Comparison of ENCODE assay signal across 9 cellular contexts in the genomic region with DNA sequence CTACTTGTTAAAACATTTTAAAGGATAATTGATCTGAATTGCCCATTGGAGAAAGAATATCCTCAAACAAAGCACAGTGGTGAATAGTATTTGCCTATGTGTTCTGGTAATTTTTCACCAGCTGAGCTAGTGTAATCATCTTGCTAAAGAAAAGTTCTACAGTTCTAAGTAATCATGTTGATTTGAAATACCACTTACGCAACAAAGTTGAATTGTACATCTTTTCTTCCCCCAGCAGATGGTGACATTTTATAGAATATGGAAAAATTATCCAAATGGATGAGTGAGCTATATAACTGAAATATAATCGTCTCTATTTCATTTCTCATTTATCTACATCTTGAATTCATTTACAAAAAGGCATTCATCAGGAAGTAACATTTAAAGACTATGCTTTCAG. TPM values are rescaled to one million over a fixed set of nuclear protein-coding genes. Genes with fewer than 3 reads are reported as not detected.
DNase-seq lines count a peak whose midpoint lies in the region; ATAC-seq and TF ChIP-seq lines count a peak whose summit lies in the region.
"Had no signal": no experiment of that assay in that cellular context is flagged by ENCODE, and none has a peak within 500 bp of the region (broad histone marks: within the 10 kb centered on the region; RNA-seq: fewer than 3 reads in every experiment).

No MANE protein-coding gene starts in this region.

- no peaks in the 10 kb centered on the region for H3K27me3 Mint-ChIP-seq in CD4-positive, alpha-beta T cell

- no peaks in the 10 kb centered on the region for H3K36me3 Mint-ChIP-seq in CD4-positive, alpha-beta T cell (ENCODE audit: low read depth)

- no peaks in the 10 kb centered on the region for H4K20me1 ChIP-seq in IMR-90 (ENCODE audit: insufficient read depth, low read length)

- ATAC-seq in CD4-positive, alpha-beta T cell (ENCODE audit: poor library complexity) = no peak
- ATAC-seq in IMR-90 (ENCODE audit: low read depth) (peak; percentile 34; the same call in 1 of the 2 replicates), right lobe of liver (peak; percentile 61 to 81 (median 75)), GM18873 (IDR thresholded peaks at IDR 0.05; ENCODE audit: low FRiP score, unreplicated experiment) (no peak)

- H3K27ac ChIP-seq in CD4-positive, alpha-beta T cell (ENCODE audit: low read depth, low read length) = no peak overlapping the region
- H3K27ac ChIP-seq in IMR-90 (ENCODE audit: insufficient read depth, low read length) = no peak overlapping the region
- peak overlapping the region in 1 of 3 donors; percentile 30 for H3K27ac ChIP-seq in right lobe of liver

- H3K4me1 ChIP-seq in IMR-90 (ENCODE audit: control insufficient read depth, insufficient read depth, low read length) (no peaks in the 10 kb centered on the region), adipocyte (ENCODE audit: control insufficient read depth, insufficient read depth, low read length) (no peaks in the 10 kb centered on the region), right lobe of liver (no peaks in the 10 kb centered on the region)

- peaks cover 4% of the 10 kb centered on the region for H3K4me1 Mint-ChIP-seq in CD4-positive, alpha-beta T cell (ENCODE audit: low read depth)

- peaks cover 4 to 6% of the 10 kb centered on the region in 2 experiments; a peak in 2 of 4 replicates for H3K79me1 ChIP-seq in IMR-90 (ENCODE audit: low read depth in 1 of 2, low read length in 2 of 2)

- no peak for DNase-seq in CD4-positive, alpha-beta T cell
- DNase-seq in IMR-90 (peak; percentile 58), adipocyte (ENCODE audit: low read depth) (peak; percentile 81), right lobe of liver (no peak), lower leg skin (ENCODE audit: low spot score in 2 of 2) (no peak), cerebellum (ENCODE audit: low spot score) (no peak)
- no peak for DNase-seq in activated CD4-positive, alpha-beta T cell treated with anti-CD3 and anti-CD28 coated beads for 4 hours
- DNase-seq: naive B cell had no signal

- no peak overlapping the region for H4K5ac ChIP-seq in IMR-90 (ENCODE audit: low read depth, low read length)

- no peak overlapping the region for H2BK120ac ChIP-seq in IMR-90 (ENCODE audit: low read depth, low read length)

- H3K4me2 ChIP-seq in IMR-90 (ENCODE audit: low read depth, low read length) = no peak overlapping the region

- intact Hi-C loops in CD4-positive, alpha-beta T cell (cut with DNase I, micrococcal nuclease) = loop anchor here (1.0 to 10.0 kb wide), 3 partner anchors 87 to 240 kb away; no protein-coding TSS in a partner anchor
- intact Hi-C loops in IMR-90 (cut with micrococcal nuclease) (loop anchor here (1.0 to 10.0 kb wide), 5 partner anchors 88 to 540 kb away; a partner anchor contains a TSS), right lobe of liver (cut with DNase I) (no loop called here), lower leg skin (cut with DNase I; ENCODE audit: low total_unique reads) (no loop called here)

- no peak overlapping the region for H2AK5ac ChIP-seq in IMR-90 (ENCODE audit: low read depth, low read length)

- H3K36me3 ChIP-seq in IMR-90 (ENCODE audit: control insufficient read depth, insufficient read depth, low read length) (no peaks in the 10 kb centered on the region; the same call in 1 of the 2 replicates), adipocyte (ENCODE audit: control insufficient read depth, insufficient read depth, low read length, severe bottlenecking) (no peaks in the 10 kb centered on the region), right lobe of liver (no peaks in the 10 kb centered on the region)

- no peak overlapping the region for H4K8ac ChIP-seq in IMR-90 (ENCODE audit: low read depth in 2 of 2, low read length in 2 of 2)

- H3K4me3 ChIP-seq in IMR-90 (ENCODE audit: insufficient read depth, low read depth, low read length) (no peak overlapping the region), adipocyte (ENCODE audit: low read length) (no peak overlapping the region), right lobe of liver (no peak overlapping the region), lower leg skin (ENCODE audit: low read depth, poor library complexity, severe bottlenecking) (no peak overlapping the region)

- H3K9ac ChIP-seq in IMR-90 (ENCODE audit: low read depth, low read length) (no peak overlapping the region), adipocyte (ENCODE audit: low read length) (no peak overlapping the region)

- H3K27me3 ChIP-seq in CD4-positive, alpha-beta T cell (ENCODE audit: control insufficient read depth, insufficient read depth, low read length) = no peaks in the 10 kb centered on the region
- H3K27me3 ChIP-seq in IMR-90 (ENCODE audit: control insufficient read depth, insufficient read depth, low read length) (no peaks in the 10 kb centered on the region), adipocyte (replicated peaks; ENCODE audit: control insufficient read depth, insufficient read depth, low read length) (no peaks in the 10 kb centered on the region), right lobe of liver (no peaks in the 10 kb centered on the region)

- no TSS peak for BruUV-seq in IMR-90 (replicated peaks; lab: Mats Ljungman, UMichigan)

- no peak overlapping the region for H2BK5ac ChIP-seq in IMR-90 (ENCODE audit: low read depth, low read length, poor library complexity, severe bottlenecking)

- peak; percentile 32 for TF ChIP-seq CTCF in CD4-positive, alpha-beta T cell (IDR thresholded peaks at IDR 0.05)
- TF ChIP-seq CTCF in IMR-90 (conservative IDR thresholded peaks at IDR 0.05; ENCODE audit: low read depth, low read length) (peak; percentile 57), right lobe of liver (IDR thresholded peaks at IDR 0.05) (peak; percentile 41 to 49 (median 44)), lower leg skin (IDR thresholded peaks at IDR 0.05) (no peak)

- H3K9me1 ChIP-seq in IMR-90 (ENCODE audit: insufficient read depth, low read length) = no peaks in the 10 kb centered on the region

- no peaks in the 10 kb centered on the region for H3K9me3 ChIP-seq in CD4-positive, alpha-beta T cell (ENCODE audit: control insufficient read depth, low read length)
- H3K9me3 ChIP-seq in IMR-90 (ENCODE audit: control insufficient read depth, insufficient read depth, low read length) = no peaks in the 10 kb centered on the region
- no peaks in the 10 kb centered on the region for H3K9me3 ChIP-seq in adipocyte (ENCODE audit: control insufficient read depth, low read length)
- H3K9me3 ChIP-seq in right lobe of liver = no peaks in the 10 kb centered on the region

- peak; percentile 62 for TF ChIP-seq RAD21 in IMR-90 (IDR thresholded peaks at IDR 0.05; ENCODE audit: low read length)

- H4K91ac ChIP-seq in IMR-90 (ENCODE audit: insufficient read depth, low read depth, low read length) = no peak overlapping the region

- no peaks in the 10 kb centered on the region for H3K9me3 Mint-ChIP-seq in CD4-positive, alpha-beta T cell

- WGBS in IMR-90 (ENCODE audit: extremely low coverage in 2 of 2, insufficient read length in 1 of 2), 2 experiments = no CpG with 5 or more reads among the region's 2 CpGs
- 12% methylated on average over 2 of the region's 2 CpGs for WGBS in right lobe of liver (ENCODE audit: insufficient coverage, low coverage, low lambda C conversion rate, missing lambda C conversion rate)
- WGBS in lower leg skin, 2 donors = 21 to 52% methylated on average over 2 of the region's 2 CpGs

- H2AK9ac ChIP-seq in IMR-90 (replicated peaks; ENCODE audit: low read depth, low read length, poor library complexity) = no peak overlapping the region

- H3K18ac ChIP-seq in IMR-90 (ENCODE audit: low read depth, low read length) = no peak overlapping the region

- no peak overlapping the region for H3K14ac ChIP-seq in IMR-90 (replicated peaks; ENCODE audit: low read depth, low read length)

- no peak overlapping the region for H2BK15ac ChIP-seq in IMR-90 (ENCODE audit: low read depth, low read length)

- dilution Hi-C loops in IMR-90 (cut with HindIII; ENCODE audit: low sequenced_read_pairs, unreplicated experiment) = no loop called here

- H3K4ac ChIP-seq in IMR-90 (ENCODE audit: low read depth, low read length) = no peak overlapping the region

- POLR2A ChIA-PET in CD4-positive, alpha-beta T cell (lab: Charles Lee) = no interaction called here
- POLR2A ChIA-PET in IMR-90 (lab: Charles Lee; ENCODE audit: unreplicated experiment) = no interaction called here

- CTCF ChIA-PET in CD4-positive, alpha-beta T cell (lab: Charles Lee) = interaction anchor here (0.7 to 2.0 kb wide), 2 partner anchors 87 to 753 kb away, joined by 3 to 8 read pairs; no protein-coding TSS in a partner anchor
- CTCF ChIA-PET in IMR-90 (lab: Yijun Ruan, JAX) = interaction anchor here (0.7 to 0.8 kb wide), 3 partner anchors 58 to 242 kb away, joined by 3 to 11 read pairs (median 3); a partner anchor contains a TSS

- no peak overlapping the region for H3K23ac ChIP-seq in IMR-90 (ENCODE audit: low read depth, low read length)

- in situ Hi-C loops in IMR-90 (cut with MboI; ENCODE audit: low sequenced_read_pairs) = loop anchor here (10.0 kb wide), 1 partner anchor 90 kb away; no protein-coding TSS in a partner anchor

- H3K27ac Mint-ChIP-seq in CD4-positive, alpha-beta T cell = no peak overlapping the region

- no peak overlapping the region for H2AFZ ChIP-seq in IMR-90 (replicated peaks; ENCODE audit: low read length, poor library complexity)

- H2BK20ac ChIP-seq in IMR-90 (ENCODE audit: low read depth, low read length) = no peak overlapping the region

- TF ChIP-seq POLR2A in IMR-90 (IDR thresholded peaks at IDR 0.05; ENCODE audit: low read depth, low read length) = no peak
- TF ChIP-seq POLR2A in right lobe of liver (IDR thresholded peaks at IDR 0.05) = no peak
- no peak for TF ChIP-seq POLR2A in lower leg skin (IDR thresholded peaks at IDR 0.05)

- no peak overlapping the region for H3K56ac ChIP-seq in IMR-90 (ENCODE audit: extremely low read depth, insufficient read depth, low read length)

- H3K4me3 Mint-ChIP-seq in CD4-positive, alpha-beta T cell = no peak overlapping the region
- H3K4me3 Mint-ChIP-seq: naive B cell had no signal

TF ChIP-seq in IMR-90, 13 proteins besides CTCF, POLR2A, EP300 and RAD21 (continues in another document):
- TF ChIP-seq MAZ (IDR thresholded peaks at IDR 0.05; ENCODE audit: borderline replicate concordance, low read depth, low read length) = no peak
- TF ChIP-seq FOS (IDR thresholded peaks at IDR 0.05; ENCODE audit: low read depth, low read length) = no peak

RNA-seq across cellular contexts. Expression of a gene that starts 9.7 kb away (rescaled TPM):
- total RNA-seq in CD4-positive, alpha-beta T cell = 1 to 10 TPM; 1.2 to 1.9 TPM
- total RNA-seq in IMR-90 (2012; rRNA removed) (6.4 and 13.4 TPM in 2 replicates), right lobe of liver (1 to 10 TPM in 5 of 6 experiments, under 1 TPM in 1; 0.86 to 3.1 (median 2.2) TPM), lower leg skin (1 to 10 TPM in 3 of 4 donors, under 1 TPM in 1; 0.76 to 2.3 (median 2.0) TPM), cerebellum (10.1 TPM)
- 1.7 and 2.2 TPM in 2 replicates for polyA plus RNA-seq in IMR-90 (2012; rRNA removed)
- 1.4 and 2.2 TPM in 2 replicates for polyA plus RNA-seq in IMR-90 (2012; cell fraction: cytosol; rRNA removed)
- 5.1 and 8.3 TPM in 2 replicates for polyA plus RNA-seq in IMR-90 (2012; cell fraction: nucleus; rRNA removed; ENCODE audit: low replicate concordance)

RNA-seq across cellular contexts. Expression of a gene that starts 18.6 kb away (rescaled TPM):
- 1 to 10 TPM; 4.0 to 4.6 TPM for total RNA-seq in CD4-positive, alpha-beta T cell
- total RNA-seq in IMR-90 (2012; rRNA removed) (2.9 and 3.3 TPM in 2 replicates), right lobe of liver (1 to 10 TPM; 4.8 to 7.1 (median 5.7) TPM), lower leg skin (10 to 100 TPM; 11.5 to 36.4 (median 19.6) TPM), cerebellum (12.2 TPM)
- 4.8 and 5.5 TPM in 2 replicates for polyA plus RNA-seq in IMR-90 (2012; rRNA removed)
- polyA plus RNA-seq in IMR-90 (2012; cell fraction: cytosol; rRNA removed) = 6.2 and 11.9 TPM in 2 replicates
- 1.9 and 6.5 TPM in 2 replicates for polyA plus RNA-seq in IMR-90 (2012; cell fraction: nucleus; rRNA removed; ENCODE audit: low replicate concordance)

Comparison
In these comparisons a context has a peak if more than half of its experiments do, and no peak if none do; other contexts are left out.
1. ATAC-seq: peak in IMR-90 (single experiment) and right lobe of liver (4 of 4); none in CD4-positive, alpha-beta T cell (single experiment) and GM18873 (single experiment).
2. DNase-seq: peak in IMR-90 (single experiment) and adipocyte (single experiment); none in CD4-positive, alpha-beta T cell (0 of 10), right lobe of liver (0 of 3), activated CD4-positive, alpha-beta T cell treated with anti-CD3 and anti-CD28 coated beads for 4 hours (0 of 2), lower leg skin (0 of 2) and cerebellum (single experiment).
3. CTCF ChIP-seq: peak in CD4-positive, alpha-beta T cell (single experiment), IMR-90 (single experiment) and right lobe of liver (4 of 4); none in lower leg skin (0 of 3).
4. intact Hi-C loops: an anchor here in CD4-positive, alpha-beta T cell (1.0 to 10.0 kb wide) and IMR-90 (1.0 to 10.0 kb wide); none called in right lobe of liver and lower leg skin.